8 cellular contexts compared by ENCODE assay signal in the genomic region with DNA sequence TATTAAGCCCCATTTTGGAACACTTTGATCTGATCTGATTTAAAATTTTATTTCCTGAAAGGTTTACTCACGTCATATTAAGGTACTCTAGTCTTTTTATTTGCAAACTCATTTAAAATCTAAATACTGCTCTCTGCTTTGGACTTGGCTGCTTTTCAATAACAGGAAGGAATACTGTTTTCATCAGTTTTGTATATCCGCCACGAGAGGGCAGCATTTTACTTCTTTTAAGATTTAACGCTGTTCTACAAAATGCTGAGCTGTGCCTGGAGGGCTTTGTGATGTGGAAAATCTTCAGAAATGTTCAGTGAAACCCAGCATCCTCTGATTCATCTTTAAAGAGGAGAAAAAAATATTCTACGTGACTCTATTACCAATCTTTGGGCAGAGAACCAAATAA. TPM values are rescaled to one million over a fixed set of nuclear protein-coding genes. Genes with fewer than 3 reads are reported as not detected.
DNase-seq lines count a peak whose midpoint lies in the region; ATAC-seq and TF ChIP-seq lines count a peak whose summit lies in the region.

No MANE protein-coding gene starts in this region.

- H3K9me3 ChIP-seq in Caco-2, result no peaks in the 10 kb centered on the region
- no peaks in the 10 kb centered on the region for H3K9me3 ChIP-seq in fibroblast of lung (ENCODE audit: control insufficient read depth, insufficient read depth, low read depth, low read length)
- no peaks in the 10 kb centered on the region for H3K9me3 ChIP-seq in osteoblast (ENCODE audit: low read depth, low read length)

- H3K4me3 Mint-ChIP-seq in Caco-2 (ENCODE audit: unreplicated experiment), result no peak overlapping the region
- H3K4me3 Mint-ChIP-seq in activated CD4-positive, alpha-beta T cell treated with anti-CD3 and anti-CD28 coated beads, Interleukin-2, amount 10 ng/mL, durations not matched to agents 24 days and 14 days, result no peak overlapping the region

- DNase-seq in Caco-2 (peak in 1 of 2 experiments; percentile 55), NCI-H2196 treated with DMSO at 0.1 percent for 48 hours (lab: John Stamatoyannopoulos, UW; ENCODE audit: unreplicated experiment) (peak; percentile 89), fibroblast of lung (ENCODE audit: low read depth in 2 of 2) (peak; percentile 80 to 88), osteoblast (ENCODE audit: insufficient read length, low spot score, missing footprints) (peak; percentile 50)
- DNase-seq in activated CD4-positive, alpha-beta T cell treated with anti-CD3 and anti-CD28 coated beads, Interleukin-2, amount 10 ng/mL, durations not matched to agents 24 days and 14 days, result peak; percentile 82

- ATAC-seq in GM18909 (IDR thresholded peaks at IDR 0.05; ENCODE audit: poor library complexity, unreplicated experiment) (peak; percentile 51), HG03139 (IDR thresholded peaks at IDR 0.05; ENCODE audit: unreplicated experiment) (peak; percentile 52), HG03097 (IDR thresholded peaks at IDR 0.05; ENCODE audit: low FRiP score, unreplicated experiment) (no peak)

- no peaks in the 10 kb centered on the region for H3K27me3 Mint-ChIP-seq in Caco-2 (ENCODE audit: insufficient read depth, unreplicated experiment)
- H3K27me3 Mint-ChIP-seq in activated CD4-positive, alpha-beta T cell treated with anti-CD3 and anti-CD28 coated beads, Interleukin-2, amount 10 ng/mL, durations not matched to agents 24 days and 14 days, result peaks cover 2% of the 10 kb centered on the region

- no peaks in the 10 kb centered on the region for H3K27me3 ChIP-seq in Caco-2 (replicated peaks; ENCODE audit: control insufficient read depth, insufficient read depth, low read length)
- no peaks in the 10 kb centered on the region for H3K27me3 ChIP-seq in fibroblast of lung (ENCODE audit: control insufficient read depth, insufficient read depth, low read length)
- H3K27me3 ChIP-seq in osteoblast (ENCODE audit: insufficient read depth, low read length), result no peaks in the 10 kb centered on the region

- H3K4me1 ChIP-seq in Caco-2, result no peaks in the 10 kb centered on the region
- H3K4me1 ChIP-seq in fibroblast of lung (ENCODE audit: control insufficient read depth, extremely low read depth, insufficient read depth, low read length), result peaks cover 10% of the 10 kb centered on the region
- peaks cover 20% of the 10 kb centered on the region for H3K4me1 ChIP-seq in osteoblast (ENCODE audit: insufficient read depth, low read length)

- H3K79me2 ChIP-seq in fibroblast of lung (ENCODE audit: control insufficient read depth, insufficient read depth, low read length) (no peaks in the 10 kb centered on the region), osteoblast (ENCODE audit: insufficient read depth, low read length) (no peaks in the 10 kb centered on the region)

- BruUV-seq in Caco-2 (replicated peaks; lab: Mats Ljungman, UMichigan), result no TSS peak

- CTCF ChIA-PET in Caco-2 (lab: Charles Lee), result interaction anchor here (0.6 to 1.9 kb wide), 8 partner anchors 22 to 1135 kb away, joined by 3 to 28 read pairs (median 4); a partner anchor contains a TSS

- POLR2A ChIA-PET in Caco-2 (lab: Charles Lee), result no interaction called here

- no peak overlapping the region for H3K9ac ChIP-seq in fibroblast of lung (ENCODE audit: insufficient read depth, low read length)

- H3K27ac ChIP-seq in fibroblast of lung (ENCODE audit: insufficient read depth, low read length) (no peak overlapping the region), osteoblast (ENCODE audit: low read depth, low read length) (no peak overlapping the region)

- no peaks in the 10 kb centered on the region for H4K20me1 ChIP-seq in fibroblast of lung (ENCODE audit: control insufficient read depth, extremely low read depth, insufficient read depth, low read length)
- no peaks in the 10 kb centered on the region for H4K20me1 ChIP-seq in osteoblast (ENCODE audit: insufficient read depth, low read length)

- H2AFZ ChIP-seq in fibroblast of lung (ENCODE audit: low read length), result no peak overlapping the region
- H2AFZ ChIP-seq in osteoblast (ENCODE audit: low read length), result no peak overlapping the region

- H3K9me3 Mint-ChIP-seq in Caco-2 (ENCODE audit: unreplicated experiment), result no peaks in the 10 kb centered on the region
- no peaks in the 10 kb centered on the region for H3K9me3 Mint-ChIP-seq in activated CD4-positive, alpha-beta T cell treated with anti-CD3 and anti-CD28 coated beads, Interleukin-2, amount 10 ng/mL, durations not matched to agents 24 days and 14 days

- TF ChIP-seq CTCF in Caco-2 (IDR thresholded peaks at IDR 0.05; ENCODE audit: insufficient read depth in 1 of 2, low read depth in 1 of 2, low read length in 1 of 2, severe bottlenecking in 1 of 2, unreplicated experiment in 1 of 2) (peak; percentile 48 to 57), fibroblast of lung (conservative IDR thresholded peaks at IDR 0.05 in 1 of 2, IDR thresholded peaks at IDR 0.05 in 1 of 2; ENCODE audit: low read depth in 1 of 2, low read length in 2 of 2) (peak; percentile 38 to 48), osteoblast (IDR thresholded peaks at IDR 0.05; ENCODE audit: extremely low read depth, low read depth, low read length) (peak; percentile 57)

- no peak overlapping the region for H3K27ac Mint-ChIP-seq in Caco-2 (ENCODE audit: unreplicated experiment)
- H3K27ac Mint-ChIP-seq in activated CD4-positive, alpha-beta T cell treated with anti-CD3 and anti-CD28 coated beads, Interleukin-2, amount 10 ng/mL, durations not matched to agents 24 days and 14 days, result no peak overlapping the region

- intact Hi-C loops in Caco-2 (cut with micrococcal nuclease; ENCODE audit: unreplicated experiment), result loop anchor here (1.0 to 5.0 kb wide), 6 partner anchors 22 to 881 kb away; a partner anchor contains a TSS
- intact Hi-C loops in activated CD4-positive, alpha-beta T cell treated with anti-CD3 and anti-CD28 coated beads, Interleukin-2, amount 10 ng/mL, durations not matched to agents 24 days and 14 days (cut with micrococcal nuclease), result loop anchor here (2.0 to 5.0 kb wide), 3 partner anchors 256 to 1136 kb away; a partner anchor contains a TSS

- H3K4me3 ChIP-seq in Caco-2 (ENCODE audit: low read depth, low read length) (no peak overlapping the region), fibroblast of lung (replicated peaks in 1 of 4; ENCODE audit: control extremely low read depth in 1 of 4, insufficient read depth in 1 of 4, low read depth in 3 of 4, low read length in 4 of 4) (no peak overlapping the region), osteoblast (ENCODE audit: insufficient read depth, low read length) (no peak overlapping the region)

- no peaks in the 10 kb centered on the region for H3K4me1 Mint-ChIP-seq in Caco-2 (ENCODE audit: low read depth, unreplicated experiment)
- peaks cover 30% of the 10 kb centered on the region for H3K4me1 Mint-ChIP-seq in activated CD4-positive, alpha-beta T cell treated with anti-CD3 and anti-CD28 coated beads, Interleukin-2, amount 10 ng/mL, durations not matched to agents 24 days and 14 days

- H3K4me2 ChIP-seq in fibroblast of lung (ENCODE audit: extremely low read depth, insufficient read depth, low read length), result no peak overlapping the region
- no peak overlapping the region for H3K4me2 ChIP-seq in osteoblast (ENCODE audit: insufficient read depth, low read length)

- H3K36me3 Mint-ChIP-seq in Caco-2 (ENCODE audit: insufficient read depth, unreplicated experiment), result no peaks in the 10 kb centered on the region
- no peaks in the 10 kb centered on the region for H3K36me3 Mint-ChIP-seq in activated CD4-positive, alpha-beta T cell treated with anti-CD3 and anti-CD28 coated beads, Interleukin-2, amount 10 ng/mL, durations not matched to agents 24 days and 14 days (ENCODE audit: low read depth)

- H3K36me3 ChIP-seq in Caco-2 (ENCODE audit: control insufficient read depth, insufficient read depth, low read length), result no peaks in the 10 kb centered on the region
- H3K36me3 ChIP-seq in fibroblast of lung (ENCODE audit: control insufficient read depth, insufficient read depth, low read length), result no peaks in the 10 kb centered on the region
- no peaks in the 10 kb centered on the region for H3K36me3 ChIP-seq in osteoblast (ENCODE audit: insufficient read depth, low read length)

RNA-seq across cellular contexts. Expression of a gene that starts 37.5 kb away (rescaled TPM):
- 1.6 and 2.3 TPM in 2 replicates for total RNA-seq in Caco-2 (2022)
- not detected in 2 replicates for total RNA-seq in activated CD4-positive, alpha-beta T cell treated with anti-CD3 and anti-CD28 coated beads, Interleukin-2, amount 10 ng/mL, durations not matched to agents 24 days and 14 days
- 0.26 and 0.50 TPM in 2 replicates for total RNA-seq in fibroblast of lung
- 0.07 and 1.1 TPM in 2 replicates for polyA plus RNA-seq in fibroblast of lung
- 0.17 TPM in 1 of 2 replicates, not detected in the other for polyA plus RNA-seq in fibroblast of lung (2012)
- not detected in 2 replicates for polyA minus RNA-seq in fibroblast of lung (ENCODE audit: low replicate concordance)
- not detected in 2 replicates for total RNA-seq in osteoblast
